26 cellular contexts compared by ENCODE assay signal in genomic region chr2:179195146-179195545, GRCh38.
"Had no signal": no experiment of that assay in that cellular context is flagged by ENCODE, and none has a peak within 500 bp of the region (broad histone marks: within the 10 kb centered on the region; RNA-seq: fewer than 3 reads in every experiment).

No MANE protein-coding gene starts in this region.

- ATAC-seq: activated T-cell treated with anti-CD3 and anti-CD28 coated beads, Interleukin-2, amount 50 U/mL, for 4 hours; PC-3; T-cell had no signal

- DNase-seq: activated CD4-positive, alpha-beta memory T cell treated with anti-CD3 and anti-CD28 coated beads for 36 hours; activated CD4-positive, alpha-beta T cell treated with anti-CD3 and anti-CD28 coated beads, Interleukin-2, amount 10 ng/mL, durations not matched to agents 7 days and 5 days; activated CD4-positive, CD25-positive, alpha-beta regulatory T cell; activated CD8-positive, alpha-beta memory T cell treated with anti-CD3 and anti-CD28 coated beads for 24 hours; activated gamma-delta T cell; activated naive CD4-positive, alpha-beta T cell treated with anti-CD3 and anti-CD28 coated beads, Interleukin-2, amount 10 ng/mL, durations not matched to agents 7 days and 5 days; activated naive CD8-positive, alpha-beta T cell treated with anti-CD3 and anti-CD28 coated beads, Interleukin-2, amount 10 ng/mL, durations not matched to agents 7 days and 5 days; activated T-cell treated with anti-CD3 and anti-CD28 coated beads, Interleukin-2, amount 50 U/mL, for 4 hours; adrenal gland; anterior cingulate cortex; cerebellar nuclear complex; MG63; MV-4-11; NCI-H1092 treated with DMSO at 0.1 percent for 48 hours; NCI-H1417 treated with DMSO at 0.1 percent for 48 hours; NCI-H1694; NCI-H2029; NCI-H2107; NCI-H2171 treated with DMSO at 0.1 percent for 48 hours; NCI-H226; NCI-H526; PC-3; SHP77; T-cell; T-helper 2 cell; T1000 had no signal

- H3K27me3 ChIP-seq: adrenal gland, MG63 had no signal

- H3K4me1 ChIP-seq: adrenal gland had no signal

- H3K27ac Mint-ChIP-seq: activated CD4-positive, alpha-beta memory T cell treated with anti-CD3 and anti-CD28 coated beads for 36 hours; activated CD4-positive, alpha-beta T cell treated with anti-CD3 and anti-CD28 coated beads, Interleukin-2, amount 10 ng/mL, durations not matched to agents 7 days and 5 days; activated naive CD4-positive, alpha-beta T cell treated with anti-CD3 and anti-CD28 coated beads, Interleukin-2, amount 10 ng/mL, durations not matched to agents 7 days and 5 days; activated naive CD8-positive, alpha-beta T cell treated with anti-CD3 and anti-CD28 coated beads, Interleukin-2, amount 10 ng/mL, durations not matched to agents 7 days and 5 days; T-cell had no signal

- H3K4me3 ChIP-seq: adrenal gland, MG63 had no signal

- H3K4me1 Mint-ChIP-seq: activated naive CD8-positive, alpha-beta T cell treated with anti-CD3 and anti-CD28 coated beads, Interleukin-2, amount 10 ng/mL, durations not matched to agents 7 days and 5 days had no signal

- H3K27me3 Mint-ChIP-seq: activated CD4-positive, alpha-beta memory T cell treated with anti-CD3 and anti-CD28 coated beads for 36 hours; activated CD4-positive, alpha-beta T cell treated with anti-CD3 and anti-CD28 coated beads, Interleukin-2, amount 10 ng/mL, durations not matched to agents 7 days and 5 days; activated naive CD4-positive, alpha-beta T cell treated with anti-CD3 and anti-CD28 coated beads, Interleukin-2, amount 10 ng/mL, durations not matched to agents 7 days and 5 days; activated naive CD8-positive, alpha-beta T cell treated with anti-CD3 and anti-CD28 coated beads, Interleukin-2, amount 10 ng/mL, durations not matched to agents 7 days and 5 days; T-cell had no signal

- H3K36me3 ChIP-seq: adrenal gland, MG63 had no signal

- H3K4me3 Mint-ChIP-seq: activated CD4-positive, alpha-beta memory T cell treated with anti-CD3 and anti-CD28 coated beads for 36 hours; activated CD4-positive, alpha-beta T cell treated with anti-CD3 and anti-CD28 coated beads, Interleukin-2, amount 10 ng/mL, durations not matched to agents 7 days and 5 days; activated naive CD4-positive, alpha-beta T cell treated with anti-CD3 and anti-CD28 coated beads, Interleukin-2, amount 10 ng/mL, durations not matched to agents 7 days and 5 days; activated naive CD8-positive, alpha-beta T cell treated with anti-CD3 and anti-CD28 coated beads, Interleukin-2, amount 10 ng/mL, durations not matched to agents 7 days and 5 days; activated T-cell treated with anti-CD3 and anti-CD28 coated beads, Interleukin-2, amount 50 U/mL, for 4 hours; T-cell had no signal

- H3K9me3 Mint-ChIP-seq: activated naive CD4-positive, alpha-beta T cell treated with anti-CD3 and anti-CD28 coated beads, Interleukin-2, amount 10 ng/mL, durations not matched to agents 7 days and 5 days; activated T-cell treated with anti-CD3 and anti-CD28 coated beads, Interleukin-2, amount 50 U/mL, for 4 hours had no signal

- H3K27ac ChIP-seq: adrenal gland had no signal
